32 cellular contexts compared by ENCODE assay signal in genomic region chr10:36063396-36063795, GRCh38.
"Had no signal": no experiment of that assay in that cellular context is flagged by ENCODE, and none has a peak within 500 bp of the region (broad histone marks: within the 10 kb centered on the region; RNA-seq: fewer than 3 reads in every experiment).

No MANE protein-coding gene starts in this region.

- H3K4me1 ChIP-seq: adrenal gland, body of pancreas, breast epithelium had no signal

- ATAC-seq: activated CD8-positive, alpha-beta T cell treated with anti-CD3 and anti-CD28 coated beads for 36 hours; activated naive CD4-positive, alpha-beta T cell treated with anti-CD3 and anti-CD28 coated beads, Interleukin-2, amount 50 U/mL, for 72 hours; activated T-cell treated with anti-CD3 and anti-CD28 coated beads, Interleukin-2, amount 50 U/mL, for 4 hours; activated T-cell treated with anti-CD3 and anti-CD28 coated beads, Interleukin-2, amount 50 U/mL, for 72 hours; activated T-helper 17 cell treated with anti-CD3 and anti-CD28 coated beads, Interleukin-2, amount 50 U/mL, for 72 hours; body of pancreas had no signal

- DNase-seq: activated B cell treated with CpG ODN at 0.5 μM for 24 hours; activated CD4-positive, alpha-beta memory T cell treated with anti-CD3 and anti-CD28 coated beads for 36 hours; activated CD4-positive, alpha-beta T cell treated with anti-CD3 and anti-CD28 coated beads for 4 hours; activated CD4-positive, alpha-beta T cell treated with anti-CD3 and anti-CD28 coated beads, Interleukin-2, amount 10 ng/mL, durations not matched to agents 24 days and 14 days; activated CD4-positive, alpha-beta T cell treated with anti-CD3 and anti-CD28 coated beads, Interleukin-2, amount 50 U/mL, for 1 hour; activated CD4-positive, alpha-beta T cell treated with anti-CD3 and anti-CD28 coated beads, Interleukin-2, amount 50 U/mL, for 4 hours; activated CD4-positive, CD25-positive, alpha-beta regulatory T cell treated with anti-CD3 and anti-CD28 coated beads, Interleukin-2, amount 50 U/mL, for 72 hours; activated CD8-positive, alpha-beta memory T cell treated with anti-CD3 and anti-CD28 coated beads, Interleukin-2, amount 50 U/mL, for 4 hours; activated CD8-positive, alpha-beta T cell treated with anti-CD3 and anti-CD28 coated beads for 36 hours; activated effector memory CD4-positive, alpha-beta T cell treated with anti-CD3 and anti-CD28 coated beads, Interleukin-2, amount 50 U/mL, for 16 hours; activated gamma-delta T cell treated with Interleukin-2 at 50 U/mL for 16 hours; activated naive CD4-positive, alpha-beta T cell; activated naive CD4-positive, alpha-beta T cell treated with anti-CD3 and anti-CD28 coated beads for 36 hours; activated naive CD4-positive, alpha-beta T cell treated with anti-CD3 and anti-CD28 coated beads, Interleukin-2, amount 50 U/mL, for 16 hours; activated naive CD8-positive, alpha-beta T cell treated with anti-CD3 and anti-CD28 coated beads for 36 hours; activated T-cell treated with anti-CD3 and anti-CD28 coated beads for 4 hours; activated T-cell treated with anti-CD3 and anti-CD28 coated beads, Interleukin-2, amount 50 U/mL, for 1 hour; activated T-cell treated with anti-CD3 and anti-CD28 coated beads, Interleukin-2, amount 50 U/mL, for 4 hours; activated T-cell treated with anti-CD3 and anti-CD28 coated beads, Interleukin-2, amount 50 U/mL, for 72 hours; adrenal gland; amniotic stem cell; aorta; body of pancreas; brain microvascular endothelial cell; central memory CD4-positive, alpha-beta T cell; T-helper 1 cell; T-helper 2 cell; T-helper 9 cell had no signal

- H3K27me3 ChIP-seq: body of pancreas, brain microvascular endothelial cell, breast epithelium had no signal

- H3K4me3 ChIP-seq: adrenal gland, body of pancreas, breast epithelium had no signal

- H3K27ac ChIP-seq: adrenal gland, body of pancreas, brain microvascular endothelial cell, breast epithelium, VCaP had no signal

- H3K36me3 ChIP-seq: adrenal gland, brain microvascular endothelial cell, breast epithelium had no signal

- H3K9me3 ChIP-seq: adrenal gland had no signal
